Comparison of ENCODE assay signal across 17 cellular contexts in the genomic region with DNA sequence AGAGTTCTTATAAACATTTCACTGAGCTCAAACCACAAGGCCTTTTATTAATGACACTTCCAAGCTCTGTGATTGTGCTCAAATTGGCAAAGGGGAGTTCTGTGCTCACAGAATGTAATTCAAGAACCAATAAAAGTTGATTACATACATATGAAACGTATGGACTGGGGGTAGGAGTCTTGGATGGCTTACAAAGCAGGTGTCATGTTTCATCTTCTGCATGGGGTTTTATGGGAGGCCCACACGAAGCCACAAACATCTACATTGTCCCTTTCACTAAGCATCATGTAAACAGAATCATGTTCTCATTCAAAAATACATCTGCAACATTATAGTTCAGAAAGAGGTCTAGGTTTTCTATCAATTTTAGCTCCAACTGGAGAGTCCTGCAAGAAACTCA.
"Had no signal": no experiment of that assay in that cellular context is flagged by ENCODE, and none has a peak within 500 bp of the region (broad histone marks: within the 10 kb centered on the region; RNA-seq: fewer than 3 reads in every experiment).

No MANE protein-coding gene starts in this region.

- H3K4me3 Mint-ChIP-seq: activated CD8-positive, alpha-beta T cell treated with anti-CD3 and anti-CD28 coated beads, Interleukin-2, amount 10 ng/mL, durations not matched to agents 7 days and 5 days; activated naive CD8-positive, alpha-beta T cell treated with anti-CD3 and anti-CD28 coated beads for 36 hours; activated T-cell treated with anti-CD3 and anti-CD28 coated beads, Interleukin-2, amount 50 U/mL, for 72 hours; natural killer cell; stimulated activated effector memory CD8-positive, alpha-beta T cell treated with anti-CD3 and anti-CD28 coated beads, Interleukin-12 subunit alpha, Interleukin-12 subunit beta, amount 100 ng/mL, for 72 hours; WTC11 had no signal

- H3K4me1 ChIP-seq: body of pancreas, colonic mucosa, esophagus squamous epithelium, upper lobe of right lung had no signal

- H3K27me3 ChIP-seq: body of pancreas, colonic mucosa, esophagus squamous epithelium, upper lobe of right lung had no signal

- H3K9me3 Mint-ChIP-seq: WTC11 had no signal

- DNase-seq: activated CD4-positive, alpha-beta T cell treated with anti-CD3 and anti-CD28 coated beads for 4 hours; activated CD8-positive, alpha-beta memory T cell treated with anti-CD3 and anti-CD28 coated beads, Interleukin-2, amount 50 U/mL, for 48 hours; activated CD8-positive, alpha-beta T cell treated with anti-CD3 and anti-CD28 coated beads, Interleukin-2, amount 10 ng/mL, durations not matched to agents 7 days and 5 days; activated gamma-delta T cell treated with Interleukin-2 at 50 U/mL for 16 hours; activated naive CD8-positive, alpha-beta T cell treated with anti-CD3 and anti-CD28 coated beads for 36 hours; activated T-cell treated with anti-CD3 and anti-CD28 coated beads, Interleukin-2, amount 50 U/mL, for 72 hours; amygdala; body of pancreas; caudate nucleus; colonic mucosa; esophagus squamous epithelium; mesendoderm; natural killer cell; upper lobe of right lung had no signal

- H3K27ac ChIP-seq: body of pancreas, colonic mucosa, esophagus squamous epithelium, thoracic aorta, upper lobe of right lung had no signal

- H3K36me3 ChIP-seq: colonic mucosa, esophagus squamous epithelium, thoracic aorta, upper lobe of right lung had no signal

- H3K9me3 ChIP-seq: body of pancreas, colonic mucosa, esophagus squamous epithelium, thoracic aorta, upper lobe of right lung had no signal

- H3K36me3 Mint-ChIP-seq: natural killer cell; stimulated activated effector memory CD8-positive, alpha-beta T cell treated with anti-CD3 and anti-CD28 coated beads, Interleukin-12 subunit alpha, Interleukin-12 subunit beta, amount 100 ng/mL, for 72 hours; WTC11 had no signal

- ATAC-seq: activated CD8-positive, alpha-beta T cell treated with anti-CD3 and anti-CD28 coated beads, Interleukin-2, amount 10 ng/mL, durations not matched to agents 7 days and 5 days; activated T-cell treated with anti-CD3 and anti-CD28 coated beads, Interleukin-2, amount 50 U/mL, for 72 hours; body of pancreas; natural killer cell; stimulated activated effector memory CD8-positive, alpha-beta T cell treated with anti-CD3 and anti-CD28 coated beads, Interleukin-12 subunit alpha, Interleukin-12 subunit beta, amount 100 ng/mL, for 72 hours; upper lobe of right lung; WTC11 had no signal

- H3K4me3 ChIP-seq: body of pancreas, colonic mucosa, esophagus squamous epithelium, thoracic aorta, upper lobe of right lung had no signal

- H3K27ac Mint-ChIP-seq: activated CD8-positive, alpha-beta T cell treated with anti-CD3 and anti-CD28 coated beads, Interleukin-2, amount 10 ng/mL, durations not matched to agents 7 days and 5 days; activated naive CD8-positive, alpha-beta T cell treated with anti-CD3 and anti-CD28 coated beads for 36 hours; activated T-cell treated with anti-CD3 and anti-CD28 coated beads, Interleukin-2, amount 50 U/mL, for 72 hours; natural killer cell; stimulated activated effector memory CD8-positive, alpha-beta T cell treated with anti-CD3 and anti-CD28 coated beads, Interleukin-12 subunit alpha, Interleukin-12 subunit beta, amount 100 ng/mL, for 72 hours had no signal

- H3K27me3 Mint-ChIP-seq: activated naive CD8-positive, alpha-beta T cell treated with anti-CD3 and anti-CD28 coated beads for 36 hours had no signal
